Comparison of ENCODE assay signal across 23 cellular contexts in the genomic region with DNA sequence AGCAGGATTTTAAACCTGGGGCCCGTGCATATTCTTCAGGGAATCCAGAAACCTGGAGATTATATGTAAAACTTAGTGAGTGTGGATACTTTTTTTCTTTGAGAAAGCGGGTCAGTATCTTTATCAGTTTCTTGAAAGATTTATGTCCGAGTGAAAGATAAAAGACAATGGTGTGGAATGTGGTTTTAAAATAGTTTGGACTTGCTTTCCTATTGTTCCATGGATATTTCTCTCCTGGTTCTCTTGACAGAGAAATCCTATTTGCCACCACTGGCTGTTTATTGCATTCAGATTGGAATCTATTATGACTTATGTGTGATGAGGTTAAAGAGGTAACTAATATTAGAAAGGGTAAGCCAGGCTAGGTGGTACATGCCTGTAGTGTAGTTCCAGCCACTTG.
"Had no signal": no experiment of that assay in that cellular context is flagged by ENCODE, and none has a peak within 500 bp of the region (broad histone marks: within the 10 kb centered on the region; RNA-seq: fewer than 3 reads in every experiment).

No MANE protein-coding gene starts in this region.

- H3K27me3 Mint-ChIP-seq: activated B cell treated with CpG ODN at 0.5 μM for 24 hours; activated naive CD8-positive, alpha-beta T cell; brain; dendritic cell treated with granulocyte-macrophage colony-stimulating factor and Interleukin-4, amounts not matched to agents 40 ng/mL and 50 ng/mL, for 4 days; effector memory CD8-positive, alpha-beta T cell; naive B cell; stimulated activated naive B cell treated with anti-CD40 and anti-IgM and Interleukin-4, amounts not matched to agents 10 μg/mL and 1 μg/mL and 100 μg/mL, for 72 hours; T-helper 17 cell had no signal

- H3K9me3 Mint-ChIP-seq: activated B cell treated with CpG ODN at 0.5 μM for 24 hours; brain; dendritic cell treated with granulocyte-macrophage colony-stimulating factor and Interleukin-4, amounts not matched to agents 40 ng/mL and 50 ng/mL, for 4 days; effector memory CD8-positive, alpha-beta T cell; naive B cell; stimulated activated naive B cell treated with anti-CD40 and anti-IgM and Interleukin-4, amounts not matched to agents 10 μg/mL and 1 μg/mL and 100 μg/mL, for 72 hours had no signal

- H3K36me3 ChIP-seq: thyroid gland had no signal

- H3K27ac ChIP-seq: parathyroid adenoma, skin epidermis, vagina had no signal

- DNase-seq: activated B cell treated with CpG ODN at 0.5 μM for 24 hours; activated CD4-positive, alpha-beta T cell treated with anti-CD3 and anti-CD28 coated beads for 48 hours; activated CD8-positive, alpha-beta memory T cell treated with anti-CD3 and anti-CD28 coated beads, Interleukin-2, amount 50 U/mL, for 4 hours; activated CD8-positive, alpha-beta T cell treated with anti-CD3 and anti-CD28 coated beads, Interleukin-2, amount 10 ng/mL, durations not matched to agents 7 days and 5 days; activated effector memory CD4-positive, alpha-beta T cell treated with anti-CD3 and anti-CD28 coated beads, Interleukin-2, amount 50 U/mL, for 16 hours; activated T-cell treated with anti-CD3 and anti-CD28 coated beads, Interleukin-2, amount 50 U/mL, for 48 hours; amygdala; cerebellar nuclear complex; effector memory CD8-positive, alpha-beta T cell; erythroblast; naive B cell; right cardiac atrium; stimulated activated CD4-positive, alpha-beta T cell treated with anti-CD3 and anti-CD28 coated beads, Interleukin-15, amount 100 ng/mL, for 24 hours; stimulated activated CD4-positive, alpha-beta T cell treated with anti-CD3 and anti-CD28 coated beads, Interleukin-4, amount 100 ng/mL, for 1 hour; stimulated activated naive B cell treated with anti-CD40 and anti-IgM and Interleukin-4, amounts not matched to agents 10 μg/mL and 1 μg/mL and 100 μg/mL, for 72 hours; T-helper 17 cell; thyroid gland had no signal

- ATAC-seq: activated CD8-positive, alpha-beta T cell treated with anti-CD3 and anti-CD28 coated beads, Interleukin-2, amount 10 ng/mL, durations not matched to agents 7 days and 5 days; effector memory CD8-positive, alpha-beta T cell; stimulated activated naive B cell treated with anti-CD40 and anti-IgM and Interleukin-4, amounts not matched to agents 10 μg/mL and 1 μg/mL and 100 μg/mL, for 72 hours; T-helper 17 cell had no signal

- H3K9me3 ChIP-seq: thyroid gland, vagina had no signal

- H3K27me3 ChIP-seq: thyroid gland, vagina had no signal

- H3K4me3 Mint-ChIP-seq: activated B cell treated with CpG ODN at 0.5 μM for 24 hours; activated CD8-positive, alpha-beta T cell treated with anti-CD3 and anti-CD28 coated beads, Interleukin-2, amount 10 ng/mL, durations not matched to agents 7 days and 5 days; activated naive CD8-positive, alpha-beta T cell; brain; dendritic cell treated with granulocyte-macrophage colony-stimulating factor and Interleukin-4, amounts not matched to agents 40 ng/mL and 50 ng/mL, for 4 days; effector memory CD8-positive, alpha-beta T cell; naive B cell; stimulated activated naive B cell treated with anti-CD40 and anti-IgM and Interleukin-4, amounts not matched to agents 10 μg/mL and 1 μg/mL and 100 μg/mL, for 72 hours; T-helper 17 cell had no signal

- H2AFZ ChIP-seq: parathyroid adenoma had no signal

- H3K4me3 ChIP-seq: skin epidermis, thyroid gland, vagina had no signal

- H3K27ac Mint-ChIP-seq: activated B cell treated with CpG ODN at 0.5 μM for 24 hours; activated CD8-positive, alpha-beta T cell treated with anti-CD3 and anti-CD28 coated beads, Interleukin-2, amount 10 ng/mL, durations not matched to agents 7 days and 5 days; activated naive CD8-positive, alpha-beta T cell; effector memory CD8-positive, alpha-beta T cell; stimulated activated naive B cell treated with anti-CD40 and anti-IgM and Interleukin-4, amounts not matched to agents 10 μg/mL and 1 μg/mL and 100 μg/mL, for 72 hours; T-helper 17 cell had no signal

- H3K9ac ChIP-seq: parathyroid adenoma had no signal
